Comparison of ENCODE assay signal across 16 cellular contexts in genomic region chr1:115296981-115297380, GRCh38. TPM values are rescaled to one million over a fixed set of nuclear protein-coding genes. Genes with fewer than 3 reads are reported as not detected.
DNase-seq lines count a peak whose midpoint lies in the region; ATAC-seq and TF ChIP-seq lines count a peak whose summit lies in the region.
"Had no signal": no experiment of that assay in that cellular context is flagged by ENCODE, and none has a peak within 500 bp of the region (broad histone marks: within the 10 kb centered on the region; RNA-seq: fewer than 3 reads in every experiment).

No MANE protein-coding gene starts in this region.

- TF ChIP-seq CTCF in AG10803 (conservative IDR thresholded peaks at IDR 0.05; ENCODE audit: low read length) = no peak

- no peak overlapping the region for H3K4me3 ChIP-seq in AG10803 (ENCODE audit: low read length)
- H3K4me3 ChIP-seq: esophagus squamous epithelium, upper lobe of right lung had no signal

- peak; percentile 88 for ATAC-seq in GM19324 (IDR thresholded peaks at IDR 0.05; ENCODE audit: low FRiP score, unreplicated experiment)
- peak; percentile 84 for ATAC-seq in HG02763 (IDR thresholded peaks at IDR 0.05; ENCODE audit: unreplicated experiment)
- peak; percentile 92 for ATAC-seq in HG03565 (IDR thresholded peaks at IDR 0.05; ENCODE audit: unreplicated experiment)
- ATAC-seq: upper lobe of right lung had no signal

- DNase-seq in AG10803 (ENCODE audit: low read depth) (peak; percentile 68), KG1 (lab: John Stamatoyannopoulos, UW) (no peak), dermis blood vessel endothelial cell (no peak), CD1c-positive myeloid dendritic cell (ENCODE audit: extremely low spot score) (no peak), hepatic stellate cell (ENCODE audit: low spot score) (no peak)
- DNase-seq: activated CD4-positive, alpha-beta memory T cell treated with anti-CD3 and anti-CD28 coated beads for 36 hours; aorta; esophagus squamous epithelium; GDM1; NCI-H2081 treated with DMSO at 0.1 percent for 48 hours; occipital lobe; SHP77 treated with DMSO at 0.1 percent for 48 hours; upper lobe of right lung had no signal

RNA-seq across cellular contexts. Expression of gene NGF, which starts 41.1 kb away (rescaled TPM):
- total RNA-seq in dermis blood vessel endothelial cell = 0.34 TPM in 1 of 2 replicates, not detected in the other
- total RNA-seq: activated CD4-positive, alpha-beta memory T cell treated with anti-CD3 and anti-CD28 coated beads for 36 hours had no signal
